ENCODE assay signal across 8 cellular contexts in the genomic region with DNA sequence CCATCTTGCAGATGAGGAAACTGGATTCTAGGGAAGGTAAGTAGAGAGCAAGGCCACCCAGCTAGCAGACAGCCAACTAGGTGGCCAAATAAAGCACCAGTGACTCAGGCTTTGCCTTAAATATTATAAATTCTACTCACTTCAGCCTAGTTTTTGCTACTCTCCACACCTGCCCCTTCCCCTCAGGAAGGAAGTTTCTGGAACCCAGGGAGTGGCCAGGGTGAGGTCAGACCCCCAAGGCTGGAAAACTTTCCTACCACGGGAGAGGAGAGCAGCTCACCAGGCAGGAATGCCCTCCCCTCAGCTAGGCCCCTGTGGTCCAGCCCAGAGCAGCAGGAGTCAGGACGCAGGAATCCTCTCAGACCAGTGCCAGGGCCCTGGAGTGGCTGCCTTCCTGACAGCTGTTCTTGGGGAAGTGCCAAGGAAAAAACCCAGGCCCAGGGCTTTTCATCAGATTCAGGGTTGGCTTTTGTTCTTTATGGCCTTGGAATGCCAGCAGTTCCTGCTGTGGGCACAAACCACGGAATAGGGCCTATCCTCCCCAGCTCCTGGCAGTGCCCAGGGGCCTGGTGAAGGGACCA. TPM values are rescaled to one million over a fixed set of nuclear protein-coding genes. Genes with fewer than 3 reads are reported as not detected.
A peak's percentile ranks its signal among the peaks of the same experiment; 100 is the strongest.
DNase-seq lines count a peak whose midpoint lies in the region; ATAC-seq and TF ChIP-seq lines count a peak whose summit lies in the region.

No MANE protein-coding gene starts in this region.

- H3K4me3 ChIP-seq in SJCRH30 = no peak overlapping the region
- H3K4me3 ChIP-seq in foreskin fibroblast (ENCODE audit: low read depth in 1 of 2, low read length in 2 of 2) = no peak overlapping the region

- DNase-seq in Caki2 (ENCODE audit: low read depth) = peak; percentile 99
- peak; percentile 90 to 94 for DNase-seq in SJCRH30
- peak; percentile 92 to 95 for DNase-seq in foreskin fibroblast
- peak; percentile 32 for DNase-seq in pons (ENCODE audit: low spot score)
- no peak for DNase-seq in T-helper 2 cell
- no peak for DNase-seq in superior temporal gyrus (ENCODE audit: extremely low spot score)

- in situ Hi-C loops in Caki2 (cut with HindIII; ENCODE audit: low pct_unique_long_range_greater_than_20kb, low sequenced_read_pairs) = no loop called here

- no peaks in the 10 kb centered on the region for H3K9me3 ChIP-seq in SJCRH30 (replicated peaks)

- no peaks in the 10 kb centered on the region for H3K27me3 ChIP-seq in SJCRH30

- peak overlapping the region; percentile 84 for H3K27ac ChIP-seq in SJCRH30

- H3K4me1 ChIP-seq in SJCRH30 = peaks cover 35% of the 10 kb centered on the region

- ATAC-seq in HG03039 (IDR thresholded peaks at IDR 0.05; ENCODE audit: unreplicated experiment) (no peak), GM21619 (IDR thresholded peaks at IDR 0.05; ENCODE audit: unreplicated experiment) (no peak)

- TF ChIP-seq CTCF in foreskin fibroblast (IDR thresholded peaks at IDR 0.05; ENCODE audit: low read depth, low read length) = no peak

- H3K36me3 ChIP-seq in SJCRH30 = no peaks in the 10 kb centered on the region

RNA-seq across cellular contexts. Expression of gene PAX8, which starts 5.1 kb away (rescaled TPM):
- 50.7 and 89.7 TPM in 2 replicates for total RNA-seq in Caki2 (2014; rRNA removed; shearing (Covaris generic); ENCODE audit: low replicate concordance)
- 0.99 and 1.3 TPM in 2 replicates for total RNA-seq in SJCRH30 (2014; rRNA removed; shearing (Covaris generic))

Comparison
In these comparisons a context has a peak if more than half of its experiments do, and no peak if none do; other contexts are left out.
1. DNase-seq: peak in Caki2 (single experiment), SJCRH30 (2 of 2), foreskin fibroblast (2 of 2) and pons (single experiment); none in T-helper 2 cell (0 of 5) and superior temporal gyrus (single experiment).
2. RNA of gene PAX8, which starts 5.1 kb away (total RNA-seq): 50.7 to 89.7 TPM in Caki2; 0.99 to 1.3 TPM in SJCRH30; every median in the first group is over 10 times any median in the second.